Comparison of ENCODE assay signal across 8 cellular contexts in the genomic region with DNA sequence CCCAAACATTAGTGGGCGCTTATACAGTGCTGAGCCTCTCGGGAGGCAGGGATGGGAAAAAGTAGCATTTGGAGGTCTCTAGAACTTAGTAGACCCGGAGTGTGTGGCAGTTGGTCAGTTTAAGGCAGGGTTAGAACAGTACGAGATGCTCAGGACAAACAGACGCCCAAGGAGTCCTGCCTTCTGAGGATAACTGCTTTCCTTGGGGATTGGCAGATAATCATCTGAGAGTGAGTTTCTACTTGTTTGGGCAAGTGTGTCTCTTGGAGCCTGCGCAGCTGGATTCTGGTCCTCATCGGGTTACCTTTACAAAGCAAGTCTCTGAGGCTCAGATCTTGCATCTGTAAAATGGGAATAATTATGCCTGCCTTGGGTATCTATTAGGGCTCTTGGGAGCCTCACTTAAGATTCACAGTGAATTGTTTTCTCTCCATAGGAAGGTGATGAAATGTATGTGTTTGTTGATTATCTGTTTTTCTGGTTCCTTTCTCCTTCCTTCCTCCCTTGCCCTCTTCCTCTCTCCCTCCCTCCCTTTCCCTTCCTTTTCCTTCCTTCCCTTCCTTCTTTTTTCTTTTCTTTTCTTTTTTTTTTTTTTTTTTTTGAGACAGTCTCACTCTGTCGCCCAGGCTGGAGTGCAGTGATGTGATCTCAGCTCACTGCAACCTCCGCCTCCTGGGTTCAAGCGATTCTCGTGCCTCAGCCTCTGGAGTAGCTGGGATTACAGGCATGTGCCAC. TPM values are rescaled to one million over a fixed set of nuclear protein-coding genes. Genes with fewer than 3 reads are reported as not detected.
DNase-seq lines count a peak whose midpoint lies in the region; ATAC-seq and TF ChIP-seq lines count a peak whose summit lies in the region.

No MANE protein-coding gene starts in this region.

- H3K27me3 ChIP-seq in MM.1S (replicated peaks; ENCODE audit: insufficient read depth, low read length) (no peaks in the 10 kb centered on the region), colonic mucosa (no peaks in the 10 kb centered on the region)

- peaks cover 45% of the 10 kb centered on the region for H3F3A ChIP-seq in MM.1S (ENCODE audit: insufficient read depth, low read length)

- peak overlapping the region; percentile 98 to 99 (median 98) for H3K4me3 Mint-ChIP-seq in nephron

- H3K27ac ChIP-seq in C4-2B (peak overlapping the region; percentile 93), MM.1S (ENCODE audit: low read length) (peak overlapping the region; percentile 82; the same call in 1 of the 2 replicates), colonic mucosa (peak overlapping the region; percentile 95)

- H3K27ac Mint-ChIP-seq in nephron: peak overlapping the region; percentile 94 to 99 (median 99)

- H4K20me1 ChIP-seq in MM.1S (ENCODE audit: insufficient read depth, low read length): peaks cover 55% of the 10 kb centered on the region

- H3K36me3 ChIP-seq in MM.1S (replicated peaks; ENCODE audit: insufficient read depth, low read length) (no peaks in the 10 kb centered on the region), colonic mucosa (no peaks in the 10 kb centered on the region)

- intact Hi-C loops in colonic mucosa (cut with DNase I): no loop called here

- H3K79me2 ChIP-seq in MM.1S (ENCODE audit: low read length): peaks cover 64% of the 10 kb centered on the region

- peak overlapping the region; percentile 77 for H3K4me3 ChIP-seq in MM.1S (ENCODE audit: low read length)
- peak overlapping the region; percentile 65 for H3K4me3 ChIP-seq in colonic mucosa

- no peaks in the 10 kb centered on the region for H3K9me2 ChIP-seq in MM.1S (replicated peaks; ENCODE audit: insufficient read depth, low read length)

- peaks cover 29% of the 10 kb centered on the region for H3K4me1 ChIP-seq in MM.1S (ENCODE audit: low read length)
- peaks cover 22% of the 10 kb centered on the region for H3K4me1 ChIP-seq in colonic mucosa

- TF ChIP-seq CTCF in C4-2B (conservative IDR thresholded peaks at IDR 0.05) (no peak), MM.1S (IDR thresholded peaks at IDR 0.05; ENCODE audit: low read length) (no peak), colonic mucosa (IDR thresholded peaks at IDR 0.05) (no peak), nephron (IDR thresholded peaks at IDR 0.05; ENCODE audit: unreplicated experiment in 3 of 3) (no peak)

- H3K4me2 ChIP-seq in MM.1S (ENCODE audit: low read depth, low read length): peak overlapping the region; percentile 90

- H3K9me3 Mint-ChIP-seq in nephron: no peaks in the 10 kb centered on the region

- no peaks in the 10 kb centered on the region for H3K9me3 ChIP-seq in MM.1S (replicated peaks; ENCODE audit: insufficient read depth, low read length)
- no peaks in the 10 kb centered on the region for H3K9me3 ChIP-seq in colonic mucosa

- no peak overlapping the region for H2AFZ ChIP-seq in MM.1S (ENCODE audit: low read length)

- H3K27me3 Mint-ChIP-seq in nephron (ENCODE audit: low read depth): no peaks in the 10 kb centered on the region

- no peak for ATAC-seq in HG03432 (IDR thresholded peaks at IDR 0.05; ENCODE audit: unreplicated experiment)

- peaks cover under 1% of the 10 kb centered on the region for H3K36me3 Mint-ChIP-seq in nephron (ENCODE audit: low read depth)

- DNase-seq in MM.1S (no peak), colonic mucosa (no peak), NCI-H2029 treated with DMSO at 0.1 percent for 48 hours (lab: John Stamatoyannopoulos, UW) (no peak), amygdala (lab: John Stamatoyannopoulos, UW) (no peak)
- DNase-seq in stimulated activated naive CD4-positive, alpha-beta T cell (lab: John Stamatoyannopoulos, UW): no peak

- H3K9ac ChIP-seq in MM.1S (ENCODE audit: low read length): peak overlapping the region; percentile 76; the same call in 1 of the 2 replicates
- peak overlapping the region; percentile 66 to 92 for H3K9ac ChIP-seq in colonic mucosa (ENCODE audit: low read depth in 2 of 2, low read length in 2 of 2)

- peaks cover 65% of the 10 kb centered on the region for H3K4me1 Mint-ChIP-seq in nephron

RNA-seq across cellular contexts. Expression of a gene that starts 2.0 kb away (rescaled TPM):
- total RNA-seq in colonic mucosa: 100 to 1,000 TPM; 127 to 131 TPM
